ENCODE assay signal across 15 cellular contexts in the genomic region with DNA sequence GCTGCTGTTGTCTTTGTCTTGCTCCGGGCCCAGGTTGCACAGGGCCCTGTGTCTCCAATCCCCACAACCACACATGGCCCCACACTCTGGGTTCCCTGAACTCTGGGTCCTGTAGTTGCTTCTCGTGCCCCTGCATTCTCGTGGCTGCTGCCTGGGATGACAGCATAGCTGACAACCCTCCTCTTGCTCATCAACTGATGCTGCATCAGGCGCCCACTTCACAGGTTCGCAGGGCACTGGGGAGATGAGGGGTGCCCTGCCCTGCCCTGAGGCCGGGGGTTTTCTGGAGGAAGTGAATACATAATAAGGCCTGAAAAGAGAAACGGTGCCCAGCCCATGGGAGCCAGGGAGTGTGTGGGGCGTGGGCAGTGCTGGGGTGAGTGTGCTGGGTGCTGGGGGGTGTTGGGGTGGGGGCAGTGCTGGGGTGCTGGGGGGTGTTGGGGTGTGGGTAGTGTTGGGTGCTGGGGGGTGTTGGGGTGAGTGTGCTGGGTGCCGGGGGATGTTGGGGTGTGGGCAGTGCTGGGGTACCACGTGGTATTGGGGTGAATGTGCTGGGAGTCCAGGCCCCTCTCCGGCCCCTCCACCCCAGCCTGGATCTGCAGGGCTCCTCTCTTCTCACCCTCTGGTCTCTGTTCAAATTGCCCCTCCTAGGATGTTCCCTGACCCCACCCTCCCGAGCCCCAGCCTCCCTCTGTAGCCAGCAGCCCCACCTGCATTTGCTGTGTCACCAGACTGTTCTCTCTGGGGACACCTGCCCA. TPM values are rescaled to one million over a fixed set of nuclear protein-coding genes. Genes with fewer than 3 reads are reported as not detected.
DNase-seq lines count a peak whose midpoint lies in the region; ATAC-seq and TF ChIP-seq lines count a peak whose summit lies in the region.
"Had no signal": no experiment of that assay in that cellular context is flagged by ENCODE, and none has a peak within 500 bp of the region (broad histone marks: within the 10 kb centered on the region; RNA-seq: fewer than 3 reads in every experiment).

No MANE protein-coding gene starts in this region.

- TF ChIP-seq EP300 in SK-N-SH (IDR thresholded peaks at IDR 0.05; ENCODE audit: borderline replicate concordance in 1 of 2, low read depth in 1 of 2, low read length in 1 of 2): no peak

- peaks cover 6% of the 10 kb centered on the region for H3K36me3 Mint-ChIP-seq in activated naive CD4-positive, alpha-beta T cell treated with anti-CD3 and anti-CD28 coated beads for 36 hours (ENCODE audit: low read depth)

- no peak overlapping the region for H2AFZ ChIP-seq in SK-N-SH (ENCODE audit: low read depth)

- TF ChIP-seq RAD21 in SK-N-SH (IDR thresholded peaks at IDR 0.05; ENCODE audit: low read length): no peak

- H3K79me2 ChIP-seq in SK-N-SH (ENCODE audit: insufficient read depth): peaks cover 28% of the 10 kb centered on the region

- H3K27me3 ChIP-seq in RWPE2 (ENCODE audit: insufficient read depth, poor library complexity, severe bottlenecking) (no peaks in the 10 kb centered on the region), SK-N-SH (ENCODE audit: insufficient read depth) (no peaks in the 10 kb centered on the region)
- H3K27me3 ChIP-seq in effector memory CD4-positive, alpha-beta T cell (replicated peaks; ENCODE audit: control insufficient read depth, insufficient read depth, low read length, poor library complexity, severe bottlenecking): no peaks in the 10 kb centered on the region

- H3K9me3 ChIP-seq in RWPE2 (ENCODE audit: severe bottlenecking) (no peaks in the 10 kb centered on the region), SK-N-SH (no peaks in the 10 kb centered on the region)
- no peaks in the 10 kb centered on the region for H3K9me3 ChIP-seq in effector memory CD4-positive, alpha-beta T cell (ENCODE audit: control insufficient read depth, low read length)

- intact Hi-C loops in activated naive CD4-positive, alpha-beta T cell treated with anti-CD3 and anti-CD28 coated beads for 36 hours (cut with micrococcal nuclease): loop anchor here (2.0 to 10.0 kb wide), 6 partner anchors 129 to 1487 kb away; a partner anchor contains a TSS

- CTCF ChIA-PET in activated naive CD4-positive, alpha-beta T cell treated with anti-CD3 and anti-CD28 coated beads for 36 hours (lab: Charles Lee): interaction anchor here (0.8 to 1.4 kb wide), 2 partner anchors 62 to 135 kb away, joined by 3 read pairs; no protein-coding TSS in a partner anchor
- CTCF ChIA-PET in SK-N-SH (lab: Yijun Ruan, JAX): interaction anchor here (0.6 to 2.7 kb wide), 2 partner anchors 22 to 62 kb away, joined by 3 to 12 read pairs; no protein-coding TSS in a partner anchor

- H3K4me3 Mint-ChIP-seq in activated naive CD4-positive, alpha-beta T cell treated with anti-CD3 and anti-CD28 coated beads for 36 hours: no peak overlapping the region

- H3K36me3 ChIP-seq in RWPE2 (ENCODE audit: low read depth) (peaks cover 16% of the 10 kb centered on the region), SK-N-SH (replicated peaks in 1 of 2; ENCODE audit: control insufficient read depth in 1 of 2, insufficient read depth in 2 of 2, low read length in 1 of 2) (peaks cover 0 to 7% of the 10 kb centered on the region in 2 experiments)
- H3K36me3 ChIP-seq in effector memory CD4-positive, alpha-beta T cell (ENCODE audit: control insufficient read depth, insufficient read depth, low read length): peaks cover 9% of the 10 kb centered on the region

- peak overlapping the region; percentile 96 for H3K27ac Mint-ChIP-seq in activated naive CD4-positive, alpha-beta T cell treated with anti-CD3 and anti-CD28 coated beads for 36 hours

- H3K27me3 Mint-ChIP-seq in activated naive CD4-positive, alpha-beta T cell treated with anti-CD3 and anti-CD28 coated beads for 36 hours (ENCODE audit: low read depth): no peaks in the 10 kb centered on the region

- no peaks in the 10 kb centered on the region for H4K20me1 ChIP-seq in SK-N-SH (ENCODE audit: insufficient read depth)

- no peak overlapping the region for H3K9ac ChIP-seq in SK-N-SH

- peaks cover 60% of the 10 kb centered on the region for H3K4me1 Mint-ChIP-seq in activated naive CD4-positive, alpha-beta T cell treated with anti-CD3 and anti-CD28 coated beads for 36 hours (ENCODE audit: low read depth)

- H3K4me3 ChIP-seq in RWPE2 (ENCODE audit: severe bottlenecking) (no peak overlapping the region), SK-N-SH (ENCODE audit: low read depth in 2 of 2, low read length in 1 of 2) (no peak overlapping the region)
- H3K4me3 ChIP-seq in effector memory CD4-positive, alpha-beta T cell (ENCODE audit: insufficient read depth, low read depth, low read length, poor library complexity, severe bottlenecking): no peak overlapping the region

- ATAC-seq in RWPE2 (ENCODE audit: low read depth) (no peak), GM18502 (IDR thresholded peaks at IDR 0.05; ENCODE audit: poor library complexity, unreplicated experiment) (no peak)
- peak; percentile 40 for ATAC-seq in stimulated activated naive CD8-positive, alpha-beta T cell treated with anti-CD3 and anti-CD28 coated beads, Interleukin-15, Interleukin-2, amounts not matched to agents 100 U/mL and 50 U/mL, for 24 hours
- ATAC-seq: esophagus mucosa had no signal

- H3K9me3 Mint-ChIP-seq in activated naive CD4-positive, alpha-beta T cell treated with anti-CD3 and anti-CD28 coated beads for 36 hours: no peaks in the 10 kb centered on the region

- no peak overlapping the region for H3K4me2 ChIP-seq in SK-N-SH

- 86% methylated on average over 9 of the region's 12 CpGs for WGBS in SK-N-SH (ENCODE audit: low lambda C conversion rate)

- POLR2A ChIA-PET in SK-N-SH (lab: Yijun Ruan, JAX): no interaction called here

- no peak overlapping the region for H3K27ac ChIP-seq in RWPE2 (ENCODE audit: poor library complexity, severe bottlenecking)
- H3K27ac ChIP-seq in effector memory CD4-positive, alpha-beta T cell (ENCODE audit: insufficient read depth, low read length, poor library complexity, severe bottlenecking): peak overlapping the region; percentile 26
- H3K27ac ChIP-seq in SK-N-SH (ENCODE audit: low read depth in 2 of 2, low read length in 1 of 2): no peak overlapping the region

- peaks cover 5% of the 10 kb centered on the region for H3K4me1 ChIP-seq in RWPE2 (ENCODE audit: insufficient read depth, poor library complexity, severe bottlenecking)
- peaks cover 39% of the 10 kb centered on the region for H3K4me1 ChIP-seq in effector memory CD4-positive, alpha-beta T cell (ENCODE audit: control insufficient read depth, insufficient read depth, low read length, poor library complexity, severe bottlenecking)
- H3K4me1 ChIP-seq in SK-N-SH (ENCODE audit: control insufficient read depth in 1 of 2, insufficient read depth in 2 of 2, low read depth in 1 of 2, low read length in 1 of 2): peaks cover 9 to 10% of the 10 kb centered on the region in 2 experiments; a peak in 2 of 4 replicates

- H3F3A ChIP-seq in SK-N-SH (replicated peaks; ENCODE audit: insufficient read depth): no peaks in the 10 kb centered on the region

- peak; percentile 51 for DNase-seq in activated naive CD4-positive, alpha-beta T cell treated with anti-CD3 and anti-CD28 coated beads for 36 hours
- no peak for DNase-seq in activated naive CD4-positive, alpha-beta T cell treated with anti-CD3 and anti-CD28 coated beads, Interleukin-2, amount 50 U/mL, for 16 hours
- DNase-seq in RWPE2 (ENCODE audit: low spot score) (peak; percentile 34), NCI-H1048 (lab: John Stamatoyannopoulos, UW) (no peak), SK-N-SH (no peak)
- DNase-seq in effector memory CD4-positive, alpha-beta T cell: no peak
- peak; percentile 67 for DNase-seq in stimulated activated naive CD8-positive, alpha-beta T cell treated with anti-CD3 and anti-CD28 coated beads, Interleukin-15, Interleukin-2, amounts not matched to agents 100 U/mL and 50 U/mL, for 24 hours
- DNase-seq: cerebellar nuclear complex, EL, NCI-H1105 treated with DMSO at 0.1 percent for 48 hours, NCI-H446 treated with DMSO at 0.1 percent for 48 hours had no signal

- no peak for TF ChIP-seq CTCF in RWPE2 (IDR thresholded peaks at IDR 0.05; ENCODE audit: poor library complexity, severe bottlenecking)
- TF ChIP-seq CTCF in SK-N-SH (IDR thresholded peaks at IDR 0.05): no peak

- H3K9me2 ChIP-seq in SK-N-SH: no peaks in the 10 kb centered on the region

TF ChIP-seq in SK-N-SH, 30 proteins besides CTCF, POLR2A, EP300 and RAD21 (continues in another document):
- TF ChIP-seq ELF1 (IDR thresholded peaks at IDR 0.05): no peak
- no peak for TF ChIP-seq RCOR1 (IDR thresholded peaks at IDR 0.05; ENCODE audit: low read length)

RNA-seq across cellular contexts. Expression of a gene that starts 2.0 kb away (rescaled TPM):
- total RNA-seq in activated naive CD4-positive, alpha-beta T cell treated with anti-CD3 and anti-CD28 coated beads for 36 hours: 10 to 100 TPM; 31.6 to 32.9 TPM
- 86.4 and 90.7 TPM in 2 replicates for polyA plus RNA-seq in SK-N-SH (2012; rRNA removed)
- 37.8 and 49.0 TPM in 2 replicates for polyA plus RNA-seq in SK-N-SH (2012; cell fraction: cytosol; rRNA removed)
- polyA plus RNA-seq in SK-N-SH (2012; cell fraction: nucleus; rRNA removed): 284 and 357 TPM in 2 replicates

RNA-seq across cellular contexts. Expression of a gene that starts 12.9 kb away (rescaled TPM):
- total RNA-seq in activated naive CD4-positive, alpha-beta T cell treated with anti-CD3 and anti-CD28 coated beads for 36 hours: 1 to 10 TPM; 4.4 to 5.0 TPM
- 6.2 and 6.6 TPM in 2 replicates for polyA plus RNA-seq in SK-N-SH (2012; rRNA removed)
- 3.1 and 5.0 TPM in 2 replicates for polyA plus RNA-seq in SK-N-SH (2012; cell fraction: cytosol; rRNA removed)
- 12.6 and 16.0 TPM in 2 replicates for polyA plus RNA-seq in SK-N-SH (2012; cell fraction: nucleus; rRNA removed)

RNA-seq across cellular contexts. Expression of a gene that starts 18.8 kb away (rescaled TPM):
- total RNA-seq in activated naive CD4-positive, alpha-beta T cell treated with anti-CD3 and anti-CD28 coated beads for 36 hours: 10 to 100 TPM; 45.8 to 48.7 TPM
- polyA plus RNA-seq in SK-N-SH (2012; rRNA removed): 72.1 and 97.8 TPM in 2 replicates
- 77.3 and 91.6 TPM in 2 replicates for polyA plus RNA-seq in SK-N-SH (2012; cell fraction: cytosol; rRNA removed)
- 58.6 and 68.8 TPM in 2 replicates for polyA plus RNA-seq in SK-N-SH (2012; cell fraction: nucleus; rRNA removed)

RNA-seq across cellular contexts. Expression of a gene that starts 32.5 kb away (rescaled TPM):
- total RNA-seq in activated naive CD4-positive, alpha-beta T cell treated with anti-CD3 and anti-CD28 coated beads for 36 hours: not detected
- polyA plus RNA-seq in SK-N-SH (2012; rRNA removed): 0.78 and 1.2 TPM in 2 replicates
- 0.46 and 0.55 TPM in 2 replicates for polyA plus RNA-seq in SK-N-SH (2012; cell fraction: cytosol; rRNA removed)
- 0.32 and 0.43 TPM in 2 replicates for polyA plus RNA-seq in SK-N-SH (2012; cell fraction: nucleus; rRNA removed)
- total RNA-seq: liver, RPMI7951 had no signal

RNA-seq across cellular contexts. Expression of a gene that starts 34.1 kb away (rescaled TPM):
- 10 to 100 TPM; 29.9 to 34.9 TPM for total RNA-seq in activated naive CD4-positive, alpha-beta T cell treated with anti-CD3 and anti-CD28 coated beads for 36 hours
- polyA plus RNA-seq in SK-N-SH (2012; rRNA removed): 25.3 and 32.5 TPM in 2 replicates
- 18.1 and 23.5 TPM in 2 replicates for polyA plus RNA-seq in SK-N-SH (2012; cell fraction: cytosol; rRNA removed)
- 20.0 and 23.3 TPM in 2 replicates for polyA plus RNA-seq in SK-N-SH (2012; cell fraction: nucleus; rRNA removed)

Comparison
In these comparisons a context has a peak if more than half of its experiments do, and no peak if none do; other contexts are left out.
1. DNase-seq: peak in activated naive CD4-positive, alpha-beta T cell treated with anti-CD3 and anti-CD28 coated beads for 36 hours (single experiment), RWPE2 (single experiment) and stimulated activated naive CD8-positive, alpha-beta T cell treated with anti-CD3 and anti-CD28 coated beads, Interleukin-15, Interleukin-2, amounts not matched to agents 100 U/mL and 50 U/mL, for 24 hours (single experiment); none in activated naive CD4-positive, alpha-beta T cell treated with anti-CD3 and anti-CD28 coated beads, Interleukin-2, amount 50 U/mL, for 16 hours (single experiment), effector memory CD4-positive, alpha-beta T cell (0 of 3), NCI-H1048 (single experiment) and SK-N-SH (single experiment).